1 cellular context compared by ENCODE assay signal in the genomic region with DNA sequence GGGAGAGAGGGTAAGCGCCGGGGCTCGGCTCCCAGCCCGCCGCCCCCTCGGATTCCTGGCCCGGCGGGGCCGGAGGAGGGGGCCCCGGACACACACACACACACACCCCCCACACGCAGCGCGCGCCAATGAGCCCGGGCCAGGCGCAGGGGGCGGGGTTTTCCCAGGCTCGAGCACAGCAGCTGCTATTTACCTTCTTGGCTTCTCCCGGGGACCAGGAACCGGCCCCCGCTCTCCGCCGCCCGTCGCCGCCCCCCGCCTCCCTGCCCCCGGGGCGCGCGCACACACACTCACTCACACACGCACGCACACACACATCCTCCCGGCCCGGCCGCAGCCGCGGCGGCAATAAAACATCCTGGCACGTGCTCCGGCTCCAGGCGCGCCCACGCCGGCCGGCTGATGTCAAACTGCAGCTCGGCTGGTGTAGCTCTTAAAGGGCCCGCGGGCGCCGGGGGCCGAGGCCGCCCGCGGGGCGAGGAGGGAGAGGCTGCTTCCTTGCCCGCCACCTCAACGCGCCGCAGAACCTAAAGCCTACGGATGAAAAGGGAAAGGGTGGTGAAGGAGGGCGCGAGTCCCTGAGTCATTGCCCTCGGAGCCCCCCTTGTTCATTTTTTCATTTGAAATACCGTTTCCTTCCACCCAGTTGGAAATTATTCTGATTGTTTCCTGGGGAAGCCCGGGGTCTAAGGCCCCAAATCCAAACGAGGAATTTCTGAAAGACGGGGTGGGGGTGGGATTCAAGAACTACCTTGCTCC.
TF ChIP-seq lines count a peak whose summit lies in the region.

No MANE protein-coding gene starts in this region.

TF ChIP-seq in GM12878, 131 proteins besides CTCF, POLR2A, EP300 and RAD21 (continued from another document):
- TF ChIP-seq, protein P1, sequence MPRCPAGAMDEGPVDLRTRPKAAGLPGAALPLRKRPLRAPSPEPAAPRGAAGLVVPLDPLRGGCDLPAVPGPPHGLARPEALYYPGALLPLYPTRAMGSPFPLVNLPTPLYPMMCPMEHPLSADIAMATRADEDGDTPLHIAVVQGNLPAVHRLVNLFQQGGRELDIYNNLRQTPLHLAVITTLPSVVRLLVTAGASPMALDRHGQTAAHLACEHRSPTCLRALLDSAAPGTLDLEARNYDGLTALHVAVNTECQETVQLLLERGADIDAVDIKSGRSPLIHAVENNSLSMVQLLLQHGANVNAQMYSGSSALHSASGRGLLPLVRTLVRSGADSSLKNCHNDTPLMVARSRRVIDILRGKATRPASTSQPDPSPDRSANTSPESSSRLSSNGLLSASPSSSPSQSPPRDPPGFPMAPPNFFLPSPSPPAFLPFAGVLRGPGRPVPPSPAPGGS (IDR thresholded peaks at IDR 0.05; ENCODE audit: borderline replicate concordance, insufficient read depth, low read depth, low read length, poor library complexity, severe bottlenecking): no peak
- TF ChIP-seq, protein P2, sequence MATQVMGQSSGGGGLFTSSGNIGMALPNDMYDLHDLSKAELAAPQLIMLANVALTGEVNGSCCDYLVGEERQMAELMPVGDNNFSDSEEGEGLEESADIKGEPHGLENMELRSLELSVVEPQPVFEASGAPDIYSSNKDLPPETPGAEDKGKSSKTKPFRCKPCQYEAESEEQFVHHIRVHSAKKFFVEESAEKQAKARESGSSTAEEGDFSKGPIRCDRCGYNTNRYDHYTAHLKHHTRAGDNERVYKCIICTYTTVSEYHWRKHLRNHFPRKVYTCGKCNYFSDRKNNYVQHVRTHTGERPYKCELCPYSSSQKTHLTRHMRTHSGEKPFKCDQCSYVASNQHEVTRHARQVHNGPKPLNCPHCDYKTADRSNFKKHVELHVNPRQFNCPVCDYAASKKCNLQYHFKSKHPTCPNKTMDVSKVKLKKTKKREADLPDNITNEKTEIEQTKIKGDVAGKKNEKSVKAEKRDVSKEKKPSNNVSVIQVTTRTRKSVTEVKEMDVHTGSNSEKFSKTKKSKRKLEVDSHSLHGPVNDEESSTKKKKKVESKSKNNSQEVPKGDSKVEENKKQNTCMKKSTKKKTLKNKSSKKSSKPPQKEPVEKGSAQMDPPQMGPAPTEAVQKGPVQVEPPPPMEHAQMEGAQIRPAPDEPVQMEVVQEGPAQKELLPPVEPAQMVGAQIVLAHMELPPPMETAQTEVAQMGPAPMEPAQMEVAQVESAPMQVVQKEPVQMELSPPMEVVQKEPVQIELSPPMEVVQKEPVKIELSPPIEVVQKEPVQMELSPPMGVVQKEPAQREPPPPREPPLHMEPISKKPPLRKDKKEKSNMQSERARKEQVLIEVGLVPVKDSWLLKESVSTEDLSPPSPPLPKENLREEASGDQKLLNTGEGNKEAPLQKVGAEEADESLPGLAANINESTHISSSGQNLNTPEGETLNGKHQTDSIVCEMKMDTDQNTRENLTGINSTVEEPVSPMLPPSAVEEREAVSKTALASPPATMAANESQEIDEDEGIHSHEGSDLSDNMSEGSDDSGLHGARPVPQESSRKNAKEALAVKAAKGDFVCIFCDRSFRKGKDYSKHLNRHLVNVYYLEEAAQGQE (IDR thresholded peaks at IDR 0.05; ENCODE audit: low read depth, low read length): no peak
- TF ChIP-seq RCOR1 (conservative IDR thresholded peaks at IDR 0.05; ENCODE audit: low read depth, low read length) (no peak), DPF2 (IDR thresholded peaks at IDR 0.05) (0 out of 2 replicates have a peak, but pooled peaks have one; percentile 55), IKZF1 (conservative IDR thresholded peaks at IDR 0.05) (peak; percentile 75), KDM1A (IDR thresholded peaks at IDR 0.05; ENCODE audit: borderline replicate concordance) (no peak), TARDBP (IDR thresholded peaks at IDR 0.05; ENCODE audit: borderline replicate concordance) (peak; percentile 73; the same call in 1 of the 2 replicates), PAX5 (IDR thresholded peaks at IDR 0.05; ENCODE audit: borderline replicate concordance, low read depth, low read length) (peak; percentile 90), TCF3 (IDR thresholded peaks at IDR 0.05; ENCODE audit: borderline replicate concordance, insufficient read depth, low read depth, low read length) (peak; percentile 92), GABPA (IDR thresholded peaks at IDR 0.05; ENCODE audit: low read depth) (peak; percentile 6; the same call in 1 of the 2 replicates)
- TF ChIP-seq, protein P3, sequence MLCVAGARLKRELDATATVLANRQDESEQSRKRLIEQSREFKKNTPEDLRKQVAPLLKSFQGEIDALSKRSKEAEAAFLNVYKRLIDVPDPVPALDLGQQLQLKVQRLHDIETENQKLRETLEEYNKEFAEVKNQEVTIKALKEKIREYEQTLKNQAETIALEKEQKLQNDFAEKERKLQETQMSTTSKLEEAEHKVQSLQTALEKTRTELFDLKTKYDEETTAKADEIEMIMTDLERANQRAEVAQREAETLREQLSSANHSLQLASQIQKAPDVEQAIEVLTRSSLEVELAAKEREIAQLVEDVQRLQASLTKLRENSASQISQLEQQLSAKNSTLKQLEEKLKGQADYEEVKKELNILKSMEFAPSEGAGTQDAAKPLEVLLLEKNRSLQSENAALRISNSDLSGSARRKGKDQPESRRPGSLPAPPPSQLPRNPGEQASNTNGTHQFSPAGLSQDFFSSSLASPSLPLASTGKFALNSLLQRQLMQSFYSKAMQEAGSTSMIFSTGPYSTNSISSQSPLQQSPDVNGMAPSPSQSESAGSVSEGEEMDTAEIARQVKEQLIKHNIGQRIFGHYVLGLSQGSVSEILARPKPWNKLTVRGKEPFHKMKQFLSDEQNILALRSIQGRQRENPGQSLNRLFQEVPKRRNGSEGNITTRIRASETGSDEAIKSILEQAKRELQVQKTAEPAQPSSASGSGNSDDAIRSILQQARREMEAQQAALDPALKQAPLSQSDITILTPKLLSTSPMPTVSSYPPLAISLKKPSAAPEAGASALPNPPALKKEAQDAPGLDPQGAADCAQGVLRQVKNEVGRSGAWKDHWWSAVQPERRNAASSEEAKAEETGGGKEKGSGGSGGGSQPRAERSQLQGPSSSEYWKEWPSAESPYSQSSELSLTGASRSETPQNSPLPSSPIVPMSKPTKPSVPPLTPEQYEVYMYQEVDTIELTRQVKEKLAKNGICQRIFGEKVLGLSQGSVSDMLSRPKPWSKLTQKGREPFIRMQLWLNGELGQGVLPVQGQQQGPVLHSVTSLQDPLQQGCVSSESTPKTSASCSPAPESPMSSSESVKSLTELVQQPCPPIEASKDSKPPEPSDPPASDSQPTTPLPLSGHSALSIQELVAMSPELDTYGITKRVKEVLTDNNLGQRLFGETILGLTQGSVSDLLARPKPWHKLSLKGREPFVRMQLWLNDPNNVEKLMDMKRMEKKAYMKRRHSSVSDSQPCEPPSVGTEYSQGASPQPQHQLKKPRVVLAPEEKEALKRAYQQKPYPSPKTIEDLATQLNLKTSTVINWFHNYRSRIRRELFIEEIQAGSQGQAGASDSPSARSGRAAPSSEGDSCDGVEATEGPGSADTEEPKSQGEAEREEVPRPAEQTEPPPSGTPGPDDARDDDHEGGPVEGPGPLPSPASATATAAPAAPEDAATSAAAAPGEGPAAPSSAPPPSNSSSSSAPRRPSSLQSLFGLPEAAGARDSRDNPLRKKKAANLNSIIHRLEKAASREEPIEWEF (IDR thresholded peaks at IDR 0.05; ENCODE audit: insufficient replicate concordance, low read depth, low read length): no peak
- TF ChIP-seq, protein P4, sequence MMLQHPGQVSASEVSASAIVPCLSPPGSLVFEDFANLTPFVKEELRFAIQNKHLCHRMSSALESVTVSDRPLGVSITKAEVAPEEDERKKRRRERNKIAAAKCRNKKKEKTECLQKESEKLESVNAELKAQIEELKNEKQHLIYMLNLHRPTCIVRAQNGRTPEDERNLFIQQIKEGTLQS (IDR thresholded peaks at IDR 0.05; ENCODE audit: borderline replicate concordance, extremely low read depth, low read depth, low read length): no peak
- TF ChIP-seq, protein P5, sequence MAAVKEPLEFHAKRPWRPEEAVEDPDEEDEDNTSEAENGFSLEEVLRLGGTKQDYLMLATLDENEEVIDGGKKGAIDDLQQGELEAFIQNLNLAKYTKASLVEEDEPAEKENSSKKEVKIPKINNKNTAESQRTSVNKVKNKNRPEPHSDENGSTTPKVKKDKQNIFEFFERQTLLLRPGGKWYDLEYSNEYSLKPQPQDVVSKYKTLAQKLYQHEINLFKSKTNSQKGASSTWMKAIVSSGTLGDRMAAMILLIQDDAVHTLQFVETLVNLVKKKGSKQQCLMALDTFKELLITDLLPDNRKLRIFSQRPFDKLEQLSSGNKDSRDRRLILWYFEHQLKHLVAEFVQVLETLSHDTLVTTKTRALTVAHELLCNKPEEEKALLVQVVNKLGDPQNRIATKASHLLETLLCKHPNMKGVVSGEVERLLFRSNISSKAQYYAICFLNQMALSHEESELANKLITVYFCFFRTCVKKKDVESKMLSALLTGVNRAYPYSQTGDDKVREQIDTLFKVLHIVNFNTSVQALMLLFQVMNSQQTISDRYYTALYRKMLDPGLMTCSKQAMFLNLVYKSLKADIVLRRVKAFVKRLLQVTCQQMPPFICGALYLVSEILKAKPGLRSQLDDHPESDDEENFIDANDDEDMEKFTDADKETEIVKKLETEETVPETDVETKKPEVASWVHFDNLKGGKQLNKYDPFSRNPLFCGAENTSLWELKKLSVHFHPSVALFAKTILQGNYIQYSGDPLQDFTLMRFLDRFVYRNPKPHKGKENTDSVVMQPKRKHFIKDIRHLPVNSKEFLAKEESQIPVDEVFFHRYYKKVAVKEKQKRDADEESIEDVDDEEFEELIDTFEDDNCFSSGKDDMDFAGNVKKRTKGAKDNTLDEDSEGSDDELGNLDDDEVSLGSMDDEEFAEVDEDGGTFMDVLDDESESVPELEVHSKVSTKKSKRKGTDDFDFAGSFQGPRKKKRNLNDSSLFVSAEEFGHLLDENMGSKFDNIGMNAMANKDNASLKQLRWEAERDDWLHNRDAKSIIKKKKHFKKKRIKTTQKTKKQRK (IDR thresholded peaks at IDR 0.05; ENCODE audit: low read depth, low read length): no peak
